ENCODE assay signal across 17 cellular contexts in the genomic region with DNA sequence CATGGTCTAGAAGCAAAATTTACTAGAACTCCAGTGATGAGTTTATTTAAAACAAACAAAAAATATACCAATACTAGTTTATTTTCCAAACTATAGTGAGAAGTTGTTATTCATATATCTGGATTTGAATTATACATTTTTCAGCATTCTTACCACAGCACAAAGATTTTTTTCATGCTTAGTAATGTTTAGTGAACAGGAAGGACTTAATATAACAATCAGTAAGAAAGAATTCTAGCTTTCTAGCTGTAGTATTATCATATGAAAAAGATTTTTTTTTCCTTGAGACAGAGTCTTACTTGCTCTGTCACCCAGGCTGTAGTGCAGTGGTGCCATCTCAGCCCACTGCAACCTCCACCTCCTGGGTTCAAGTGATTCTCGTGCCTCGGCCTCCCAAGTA. TPM values are rescaled to one million over a fixed set of nuclear protein-coding genes. Genes with fewer than 3 reads are reported as not detected.
A peak's percentile ranks its signal among the peaks of the same experiment; 100 is the strongest.
DNase-seq lines count a peak whose midpoint lies in the region; ATAC-seq and TF ChIP-seq lines count a peak whose summit lies in the region.
"Had no signal": no experiment of that assay in that cellular context is flagged by ENCODE, and none has a peak within 500 bp of the region (broad histone marks: within the 10 kb centered on the region; RNA-seq: fewer than 3 reads in every experiment).

No MANE protein-coding gene starts in this region.

- no peaks in the 10 kb centered on the region for H3K27me3 ChIP-seq in SK-N-SH (ENCODE audit: insufficient read depth)

- TF ChIP-seq CTCF in SK-N-SH (IDR thresholded peaks at IDR 0.05) (no peak), osteocyte (IDR thresholded peaks at IDR 0.05) (no peak)

- 100% methylated on average over 2 of the region's 2 CpGs for WGBS in SK-N-SH (ENCODE audit: low lambda C conversion rate)

- H2AFZ ChIP-seq in SK-N-SH (ENCODE audit: low read depth), result no peak overlapping the region

- H3K4me2 ChIP-seq in SK-N-SH, result no peak overlapping the region
- H3K4me2 ChIP-seq: A549 had no signal

- H3K4me1 ChIP-seq in SK-N-SH (ENCODE audit: control insufficient read depth in 1 of 2, insufficient read depth in 2 of 2, low read depth in 1 of 2, low read length in 1 of 2), result peaks cover 0 to 6% of the 10 kb centered on the region in 2 experiments; a peak in 1 of 4 replicates
- H3K4me1 ChIP-seq: HAP-1 had no signal

- no peaks in the 10 kb centered on the region for H4K20me1 ChIP-seq in SK-N-SH (ENCODE audit: insufficient read depth)

- H3K9ac ChIP-seq in SK-N-SH, result peak overlapping the region; percentile 21; the same call in 1 of the 2 replicates

- peak overlapping the region; percentile 19 for H3K27ac Mint-ChIP-seq in osteocyte (ENCODE audit: unreplicated experiment)
- H3K27ac Mint-ChIP-seq: CD4-positive, alpha-beta T cell had no signal

- no peak for TF ChIP-seq RAD21 in SK-N-SH (IDR thresholded peaks at IDR 0.05; ENCODE audit: low read length)

- peaks cover 46% of the 10 kb centered on the region for H3F3A ChIP-seq in SK-N-SH (replicated peaks; ENCODE audit: insufficient read depth)

- H3K4me3 ChIP-seq in SK-N-SH (ENCODE audit: low read depth in 2 of 2, low read length in 1 of 2), result no peak overlapping the region
- H3K4me3 ChIP-seq: A549, HAP-1, K562 had no signal

- no peaks in the 10 kb centered on the region for H3K9me3 ChIP-seq in SK-N-SH
- H3K9me3 ChIP-seq: A549, Caco-2, HAP-1 had no signal

- H3K27me3 Mint-ChIP-seq in osteocyte (ENCODE audit: unreplicated experiment), result no peaks in the 10 kb centered on the region

- peaks cover 44% of the 10 kb centered on the region for H3K4me1 Mint-ChIP-seq in osteocyte (ENCODE audit: unreplicated experiment)

- H3K27ac ChIP-seq in SK-N-SH (ENCODE audit: low read depth in 2 of 2, low read length in 1 of 2), result peak overlapping the region in 1 of 2 experiments; percentile 51; a peak in 2 of 4 replicates
- H3K27ac ChIP-seq: 22Rv1, A549, C4-2B had no signal

- POLR2A ChIA-PET in SK-N-SH (lab: Yijun Ruan, JAX), result no interaction called here

- no peaks in the 10 kb centered on the region for H3K9me2 ChIP-seq in SK-N-SH

- H3K79me2 ChIP-seq in SK-N-SH (ENCODE audit: insufficient read depth), result peaks cover 21% of the 10 kb centered on the region

- no peak overlapping the region for H3K4me3 Mint-ChIP-seq in osteocyte (ENCODE audit: unreplicated experiment)
- H3K4me3 Mint-ChIP-seq: CD4-positive, alpha-beta T cell had no signal

- no peak for ATAC-seq in SK-N-SH treated with all-trans-retinoic acid at 6 μM for 48 hours
- ATAC-seq in GM18498 (IDR thresholded peaks at IDR 0.05; ENCODE audit: unreplicated experiment), result no peak
- ATAC-seq: A549, K562 had no signal

- DNase-seq in SK-N-SH (no peak), iris pigment epithelial cell (ENCODE audit: low read depth) (peak; percentile 51), osteocyte (ENCODE audit: extremely low spot score, unreplicated experiment) (no peak), DMS 273 treated with DMSO at 0.1 percent for 48 hours (lab: John Stamatoyannopoulos, UW) (no peak), cerebellar nuclear complex (lab: John Stamatoyannopoulos, UW) (no peak)
- DNase-seq: Caco-2; CD4-positive, alpha-beta T cell; DMS153; DMS79; GF-D8 had no signal

- peaks cover 2% of the 10 kb centered on the region for H3K36me3 Mint-ChIP-seq in osteocyte (ENCODE audit: unreplicated experiment)

- H3K36me3 ChIP-seq in SK-N-SH (replicated peaks in 1 of 2; ENCODE audit: control insufficient read depth in 1 of 2, insufficient read depth in 2 of 2, low read length in 1 of 2), result no peaks in the 10 kb centered on the region
- H3K36me3 ChIP-seq: HAP-1 had no signal

- CTCF ChIA-PET in SK-N-SH (lab: Yijun Ruan, JAX), result interaction anchor here (1.3 to 2.3 kb wide), 3 partner anchors 8 to 67 kb away, joined by 3 to 10 read pairs (median 5); no protein-coding TSS in a partner anchor

- TF ChIP-seq EP300 in SK-N-SH (IDR thresholded peaks at IDR 0.05; ENCODE audit: borderline replicate concordance in 1 of 2, low read depth in 1 of 2, low read length in 1 of 2), result no peak

- no peaks in the 10 kb centered on the region for H3K9me3 Mint-ChIP-seq in osteocyte (ENCODE audit: unreplicated experiment)
- H3K9me3 Mint-ChIP-seq: CD4-positive, alpha-beta T cell had no signal

TF ChIP-seq in SK-N-SH, 30 proteins besides CTCF, POLR2A, EP300 and RAD21 (continues in another document):
- TF ChIP-seq ELF1 (IDR thresholded peaks at IDR 0.05), result no peak
- TF ChIP-seq JUND (IDR thresholded peaks at IDR 0.05), result no peak
- TF ChIP-seq SMC3 (IDR thresholded peaks at IDR 0.05; ENCODE audit: low read depth, low read length), result no peak
- TF ChIP-seq SIN3A (IDR thresholded peaks at IDR 0.05; ENCODE audit: borderline replicate concordance, low read depth, low read length), result no peak
- TF ChIP-seq ZBTB33 (IDR thresholded peaks at IDR 0.05; ENCODE audit: borderline replicate concordance, low read depth), result no peak
- TF ChIP-seq IRF3 (IDR thresholded peaks at IDR 0.05; ENCODE audit: low read depth, low read length), result no peak
- no peak for TF ChIP-seq NFIC (IDR thresholded peaks at IDR 0.05; ENCODE audit: borderline replicate concordance)
- TF ChIP-seq GATA2 (CRISPR knock-in tag; IDR thresholded peaks at IDR 0.05), result no peak
- TF ChIP-seq GABPA (IDR thresholded peaks at IDR 0.05; ENCODE audit: low read depth), result no peak
- TF ChIP-seq MXI1 (IDR thresholded peaks at IDR 0.05; ENCODE audit: low read depth, low read length), result no peak
- no peak for TF ChIP-seq CHD2 (IDR thresholded peaks at IDR 0.05; ENCODE audit: low read length, partially characterized antibody)

TF ChIP-seq in SK-N-SH treated with all-trans-retinoic acid at 6 μM for 48 hours, 23 proteins besides CTCF, POLR2A, EP300 and RAD21:
- TF ChIP-seq SNAI2 (CRISPR knock-in tag; IDR thresholded peaks at IDR 0.05) (no peak), PPARA (CRISPR knock-in tag; IDR thresholded peaks at IDR 0.05; ENCODE audit: borderline replicate concordance) (no peak), ZNF70 (CRISPR knock-in tag; IDR thresholded peaks at IDR 0.05) (no peak)
- TF ChIP-seq, protein P1, sequence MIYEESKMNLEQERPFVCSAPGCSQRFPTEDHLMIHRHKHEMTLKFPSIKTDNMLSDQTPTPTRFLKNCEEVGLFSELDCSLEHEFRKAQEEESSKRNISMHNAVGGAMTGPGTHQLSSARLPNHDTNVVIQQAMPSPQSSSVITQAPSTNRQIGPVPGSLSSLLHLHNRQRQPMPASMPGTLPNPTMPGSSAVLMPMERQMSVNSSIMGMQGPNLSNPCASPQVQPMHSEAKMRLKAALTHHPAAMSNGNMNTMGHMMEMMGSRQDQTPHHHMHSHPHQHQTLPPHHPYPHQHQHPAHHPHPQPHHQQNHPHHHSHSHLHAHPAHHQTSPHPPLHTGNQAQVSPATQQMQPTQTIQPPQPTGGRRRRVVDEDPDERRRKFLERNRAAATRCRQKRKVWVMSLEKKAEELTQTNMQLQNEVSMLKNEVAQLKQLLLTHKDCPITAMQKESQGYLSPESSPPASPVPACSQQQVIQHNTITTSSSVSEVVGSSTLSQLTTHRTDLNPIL (CRISPR knock-in tag; IDR thresholded peaks at IDR 0.05; ENCODE audit: low read depth), result no peak

RNA-seq across cellular contexts. Expression of gene MARCKS, which starts 13.8 kb away (rescaled TPM):
- 54.4 and 61.4 TPM in 2 replicates for polyA plus RNA-seq in SK-N-SH (2012; rRNA removed)
- polyA plus RNA-seq in SK-N-SH (2012; cell fraction: cytosol; rRNA removed), result 60.1 and 82.6 TPM in 2 replicates
- 47.3 and 49.0 TPM in 2 replicates for polyA plus RNA-seq in SK-N-SH (2012; cell fraction: nucleus; rRNA removed)
- 868 and 890 TPM in 2 replicates for total RNA-seq in osteocyte
